ENCODE assay signal across 9 cellular contexts in the genomic region with DNA sequence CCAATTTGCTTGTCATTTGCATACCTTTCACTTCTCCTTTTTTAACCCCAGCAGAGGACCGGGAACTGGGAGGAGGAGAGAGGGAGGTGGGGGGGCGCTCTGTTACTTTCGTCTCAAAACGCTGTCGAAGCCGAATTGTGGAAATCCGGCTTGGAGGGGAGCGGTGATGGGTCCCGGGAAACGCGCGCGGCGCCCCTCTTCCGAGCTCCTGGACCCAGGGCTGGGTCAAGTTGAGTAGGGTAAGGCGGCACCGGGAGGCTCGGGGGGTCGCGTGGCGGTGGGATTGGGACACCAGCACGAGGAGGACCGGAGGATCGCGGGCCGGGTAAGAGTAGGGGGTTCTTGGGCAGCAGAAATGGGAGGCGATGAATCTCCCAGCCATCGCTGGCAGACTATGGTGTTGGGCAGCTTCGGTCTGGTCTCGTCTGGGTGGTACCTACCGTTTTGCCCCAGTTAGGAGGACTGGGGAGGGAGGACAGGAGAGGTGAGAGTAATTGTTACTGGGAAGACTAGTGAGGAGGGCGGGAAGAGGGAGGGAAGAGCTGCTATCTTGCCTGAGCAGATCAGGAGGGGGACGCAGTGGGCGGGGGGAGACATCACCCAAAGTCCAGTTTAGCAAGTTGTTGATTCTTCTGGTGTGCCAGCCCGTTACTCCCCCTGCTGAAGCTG. TPM values are rescaled to one million over a fixed set of nuclear protein-coding genes. Genes with fewer than 3 reads are reported as not detected.
A peak's percentile ranks its signal among the peaks of the same experiment; 100 is the strongest.
DNase-seq lines count a peak whose midpoint lies in the region; ATAC-seq, FAIRE-seq and TF ChIP-seq lines count a peak whose summit lies in the region.
"Had no signal": no experiment of that assay in that cellular context is flagged by ENCODE, and none has a peak within 500 bp of the region (broad histone marks: within the 10 kb centered on the region; RNA-seq: fewer than 3 reads in every experiment).

No MANE protein-coding gene starts in this region.

- DNase-seq in NCI-H2107 treated with DMSO at 0.1 percent for 48 hours (lab: John Stamatoyannopoulos, UW; ENCODE audit: unreplicated experiment) (peak; percentile 90), NCI-H2107 (lab: John Stamatoyannopoulos, UW) (no peak), NCI-H774 (lab: John Stamatoyannopoulos, UW) (peak; percentile 32), mucosa of descending colon (peak; percentile 30 to 48 (median 39)), H54 (ENCODE audit: insufficient read length, low spot score) (no peak), ureter (ENCODE audit: low spot score) (no peak)

- peaks cover 30 to 45% of the 10 kb centered on the region in 2 donors for H3K27me3 ChIP-seq in duodenal mucosa (ENCODE audit: control insufficient read depth in 1 of 2, insufficient read depth in 2 of 2, low read length in 2 of 2)

- ATAC-seq in mucosa of descending colon (peak; percentile 7), HG03175 (IDR thresholded peaks at IDR 0.05; ENCODE audit: unreplicated experiment) (no peak)

- no peak for FAIRE-seq in H54 (lab: Jason Lieb, UNC)
- FAIRE-seq: TTC549 had no signal

- no peaks in the 10 kb centered on the region for H3K36me3 ChIP-seq in duodenal mucosa (ENCODE audit: control insufficient read depth in 1 of 2, insufficient read depth in 2 of 2, low read length in 2 of 2)
- no peaks in the 10 kb centered on the region for H3K36me3 ChIP-seq in mucosa of descending colon (ENCODE audit: low read depth)

- intact Hi-C loops in mucosa of descending colon (cut with DNase I, micrococcal nuclease) = no loop called here

- H3K27ac ChIP-seq in duodenal mucosa (ENCODE audit: low read depth, low read length) = no peak overlapping the region

- no peak for TF ChIP-seq POLR2A in H54 (IDR thresholded peaks at IDR 0.05; ENCODE audit: low read depth, low read length)

- H3K4me1 ChIP-seq in duodenal mucosa (ENCODE audit: control insufficient read depth in 1 of 2, insufficient read depth in 2 of 2, low read length in 2 of 2) (peaks cover 14 to 22% of the 10 kb centered on the region in 2 donors), mucosa of descending colon (ENCODE audit: low read depth) (peaks cover 18% of the 10 kb centered on the region)

- TF ChIP-seq CTCF in mucosa of descending colon (IDR thresholded peaks at IDR 0.05) = no peak

- H3K4me3 ChIP-seq in duodenal mucosa (ENCODE audit: low read depth in 1 of 2, low read length in 2 of 2) (peak overlapping the region; percentile 80 to 86), mucosa of descending colon (peak overlapping the region; percentile 14)

- peak overlapping the region; percentile 51 to 71 for H3K9ac ChIP-seq in duodenal mucosa (ENCODE audit: low read depth in 1 of 2, low read length in 2 of 2)

- H3K9me3 ChIP-seq in duodenal mucosa (ENCODE audit: control insufficient read depth in 1 of 2, low read length in 2 of 2) (no peaks in the 10 kb centered on the region), mucosa of descending colon (no peaks in the 10 kb centered on the region)

RNA-seq across cellular contexts. Expression of gene PROX1, which starts 1.4 kb away (rescaled TPM):
- total RNA-seq in mucosa of descending colon (10 to 100 TPM; 17.6 to 31.5 (median 19.2) TPM), ureter (3.0 TPM)

Comparison
In these comparisons a context has a peak if more than half of its experiments do, and no peak if none do; other contexts are left out.
1. DNase-seq: peak in NCI-H2107 treated with DMSO at 0.1 percent for 48 hours (single experiment), NCI-H774 (single experiment) and mucosa of descending colon (3 of 3); none in NCI-H2107 (single experiment), H54 (single experiment) and ureter (single experiment).